ENCODE assay signal across 24 cellular contexts in the genomic region with DNA sequence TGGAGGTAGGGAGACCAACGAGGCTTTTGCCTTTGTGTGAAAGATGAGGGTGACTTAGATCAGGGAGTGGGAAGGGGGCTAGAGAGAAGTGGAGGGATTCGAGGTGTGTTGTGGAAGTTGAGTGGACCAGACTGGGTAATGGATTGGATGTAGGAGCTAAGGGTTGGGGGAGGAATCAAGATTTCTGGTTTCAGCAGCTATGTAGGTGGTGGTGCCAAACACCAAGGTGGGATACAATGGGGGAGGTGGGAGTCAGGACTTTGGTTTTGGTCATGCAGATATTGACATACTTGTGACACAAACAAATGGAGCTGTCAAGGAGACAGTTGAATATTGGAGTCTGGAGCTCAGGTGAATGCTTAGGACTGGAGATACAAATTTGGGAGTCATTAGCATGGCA.
"Had no signal": no experiment of that assay in that cellular context is flagged by ENCODE, and none has a peak within 500 bp of the region (broad histone marks: within the 10 kb centered on the region; RNA-seq: fewer than 3 reads in every experiment).

No MANE protein-coding gene starts in this region.

- FAIRE-seq: TTC549 had no signal

- H3K27me3 Mint-ChIP-seq: activated B cell treated with CpG ODN at 0.5 μM for 24 hours; activated CD4-positive, alpha-beta T cell treated with anti-CD3 and anti-CD28 coated beads, Interleukin-2, amount 10 ng/mL, durations not matched to agents 24 days and 14 days; activated CD8-positive, alpha-beta memory T cell treated with anti-CD3 and anti-CD28 coated beads, Interleukin-2, amount 10 ng/mL, durations not matched to agents 7 days and 5 days; activated naive CD8-positive, alpha-beta T cell treated with anti-CD3 and anti-CD28 coated beads for 36 hours; central memory CD8-positive, alpha-beta T cell had no signal

- H3K27ac Mint-ChIP-seq: activated B cell treated with CpG ODN at 0.5 μM for 24 hours; activated CD4-positive, alpha-beta T cell treated with anti-CD3 and anti-CD28 coated beads, Interleukin-2, amount 10 ng/mL, durations not matched to agents 24 days and 14 days; activated CD8-positive, alpha-beta memory T cell treated with anti-CD3 and anti-CD28 coated beads, Interleukin-2, amount 10 ng/mL, durations not matched to agents 7 days and 5 days; activated naive CD4-positive, alpha-beta T cell treated with anti-CD3 and anti-CD28 coated beads, Interleukin-2, amount 10 ng/mL, durations not matched to agents 7 days and 5 days; activated naive CD8-positive, alpha-beta T cell treated with anti-CD3 and anti-CD28 coated beads for 36 hours had no signal

- ATAC-seq: activated CD8-positive, alpha-beta memory T cell treated with anti-CD3 and anti-CD28 coated beads, Interleukin-2, amount 10 ng/mL, durations not matched to agents 7 days and 5 days; activated T-cell treated with anti-CD3 and anti-CD28 coated beads, Interleukin-2, amount 50 U/mL, for 4 hours had no signal

- DNase-seq: activated B cell treated with CpG ODN at 0.5 μM for 24 hours; activated CD4-positive, alpha-beta T cell treated with anti-CD3 and anti-CD28 coated beads for 1 hour; activated CD4-positive, alpha-beta T cell treated with anti-CD3 and anti-CD28 coated beads, Interleukin-2, amount 10 ng/mL, durations not matched to agents 24 days and 14 days; activated CD4-positive, alpha-beta T cell treated with anti-CD3 and anti-CD28 coated beads, Interleukin-2, amount 50 U/mL, for 48 hours; activated CD8-positive, alpha-beta memory T cell treated with anti-CD3 and anti-CD28 coated beads, Interleukin-2, amount 10 ng/mL, durations not matched to agents 7 days and 5 days; activated gamma-delta T cell treated with Interleukin-2 at 50 U/mL for 16 hours; activated naive CD4-positive, alpha-beta T cell treated with anti-CD3 and anti-CD28 coated beads, Interleukin-2, amount 10 ng/mL, durations not matched to agents 7 days and 5 days; activated naive CD8-positive, alpha-beta T cell treated with anti-CD3 and anti-CD28 coated beads for 36 hours; activated T-cell treated with anti-CD3 and anti-CD28 coated beads, Interleukin-2, amount 50 U/mL, for 4 hours; anterior cingulate cortex; Karpas-422; MM.1S; NCI-H1105; NCI-H1436 treated with DMSO at 0.1 percent for 48 hours; NCI-H187 treated with DMSO at 0.1 percent for 48 hours; NCI-H2081 treated with DMSO at 0.1 percent for 48 hours; NCI-H446 treated with DMSO at 0.1 percent for 48 hours; NCI-H526 treated with DMSO at 0.1 percent for 48 hours; NCI-H82; SIG-M5; T-helper 2 cell; T1000 had no signal

- H3K4me3 Mint-ChIP-seq: activated B cell treated with CpG ODN at 0.5 μM for 24 hours; activated CD4-positive, alpha-beta T cell treated with anti-CD3 and anti-CD28 coated beads, Interleukin-2, amount 10 ng/mL, durations not matched to agents 24 days and 14 days; activated CD8-positive, alpha-beta memory T cell treated with anti-CD3 and anti-CD28 coated beads, Interleukin-2, amount 10 ng/mL, durations not matched to agents 7 days and 5 days; activated naive CD4-positive, alpha-beta T cell treated with anti-CD3 and anti-CD28 coated beads, Interleukin-2, amount 10 ng/mL, durations not matched to agents 7 days and 5 days; activated naive CD8-positive, alpha-beta T cell treated with anti-CD3 and anti-CD28 coated beads for 36 hours; activated T-cell treated with anti-CD3 and anti-CD28 coated beads, Interleukin-2, amount 50 U/mL, for 4 hours; central memory CD8-positive, alpha-beta T cell had no signal

- H3K9me3 Mint-ChIP-seq: activated B cell treated with CpG ODN at 0.5 μM for 24 hours; activated CD4-positive, alpha-beta T cell treated with anti-CD3 and anti-CD28 coated beads, Interleukin-2, amount 10 ng/mL, durations not matched to agents 24 days and 14 days; activated naive CD4-positive, alpha-beta T cell treated with anti-CD3 and anti-CD28 coated beads, Interleukin-2, amount 10 ng/mL, durations not matched to agents 7 days and 5 days; activated naive CD8-positive, alpha-beta T cell treated with anti-CD3 and anti-CD28 coated beads for 36 hours; activated T-cell treated with anti-CD3 and anti-CD28 coated beads, Interleukin-2, amount 50 U/mL, for 4 hours; central memory CD8-positive, alpha-beta T cell had no signal

- H3K36me3 Mint-ChIP-seq: activated CD8-positive, alpha-beta memory T cell treated with anti-CD3 and anti-CD28 coated beads, Interleukin-2, amount 10 ng/mL, durations not matched to agents 7 days and 5 days; activated naive CD4-positive, alpha-beta T cell treated with anti-CD3 and anti-CD28 coated beads, Interleukin-2, amount 10 ng/mL, durations not matched to agents 7 days and 5 days; activated naive CD8-positive, alpha-beta T cell treated with anti-CD3 and anti-CD28 coated beads for 36 hours had no signal
